In the genomic region with DNA sequence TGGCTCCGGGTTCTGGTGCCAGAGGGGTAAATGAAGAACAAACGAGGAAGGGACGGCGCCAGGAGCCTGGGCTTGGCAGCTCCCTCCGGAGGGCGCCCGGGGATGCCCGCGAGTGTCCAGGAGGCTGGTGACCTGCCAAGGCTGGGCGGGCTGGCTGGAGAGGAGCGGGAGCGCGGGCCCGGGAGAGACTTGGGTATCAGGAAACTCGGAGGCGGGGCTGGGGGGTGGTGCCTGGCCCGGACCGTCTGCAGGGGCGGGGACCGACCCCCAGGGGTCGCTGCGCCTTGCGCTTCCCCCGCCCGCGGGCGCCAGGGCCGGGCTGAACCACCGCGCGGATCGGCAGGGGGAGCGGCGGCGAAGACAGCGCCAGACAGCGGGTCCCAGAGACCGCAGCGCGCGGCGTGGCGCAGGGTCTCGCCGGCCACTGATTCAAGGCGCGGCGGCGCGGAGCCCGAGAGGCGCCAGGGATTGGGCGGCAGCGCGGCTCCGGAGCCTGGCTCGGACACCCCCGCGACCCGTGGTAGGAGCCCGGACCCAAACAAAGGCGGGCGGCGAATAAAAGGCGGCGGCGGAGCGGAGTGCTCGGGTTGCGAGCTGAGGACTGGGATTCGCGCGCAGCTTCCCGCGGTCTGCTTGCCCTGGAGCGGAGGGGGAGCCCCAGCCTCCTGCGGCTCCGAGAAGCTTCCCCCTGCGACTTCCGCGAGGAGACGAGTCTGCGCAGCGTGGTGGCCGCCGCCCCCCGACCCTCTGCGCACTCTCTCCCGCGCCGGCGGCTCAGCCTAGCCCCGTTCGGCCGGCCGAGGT, we compare ENCODE assay signal across 1 cellular context.
TF ChIP-seq lines count a peak whose summit lies in the region.

A gene with protein sequence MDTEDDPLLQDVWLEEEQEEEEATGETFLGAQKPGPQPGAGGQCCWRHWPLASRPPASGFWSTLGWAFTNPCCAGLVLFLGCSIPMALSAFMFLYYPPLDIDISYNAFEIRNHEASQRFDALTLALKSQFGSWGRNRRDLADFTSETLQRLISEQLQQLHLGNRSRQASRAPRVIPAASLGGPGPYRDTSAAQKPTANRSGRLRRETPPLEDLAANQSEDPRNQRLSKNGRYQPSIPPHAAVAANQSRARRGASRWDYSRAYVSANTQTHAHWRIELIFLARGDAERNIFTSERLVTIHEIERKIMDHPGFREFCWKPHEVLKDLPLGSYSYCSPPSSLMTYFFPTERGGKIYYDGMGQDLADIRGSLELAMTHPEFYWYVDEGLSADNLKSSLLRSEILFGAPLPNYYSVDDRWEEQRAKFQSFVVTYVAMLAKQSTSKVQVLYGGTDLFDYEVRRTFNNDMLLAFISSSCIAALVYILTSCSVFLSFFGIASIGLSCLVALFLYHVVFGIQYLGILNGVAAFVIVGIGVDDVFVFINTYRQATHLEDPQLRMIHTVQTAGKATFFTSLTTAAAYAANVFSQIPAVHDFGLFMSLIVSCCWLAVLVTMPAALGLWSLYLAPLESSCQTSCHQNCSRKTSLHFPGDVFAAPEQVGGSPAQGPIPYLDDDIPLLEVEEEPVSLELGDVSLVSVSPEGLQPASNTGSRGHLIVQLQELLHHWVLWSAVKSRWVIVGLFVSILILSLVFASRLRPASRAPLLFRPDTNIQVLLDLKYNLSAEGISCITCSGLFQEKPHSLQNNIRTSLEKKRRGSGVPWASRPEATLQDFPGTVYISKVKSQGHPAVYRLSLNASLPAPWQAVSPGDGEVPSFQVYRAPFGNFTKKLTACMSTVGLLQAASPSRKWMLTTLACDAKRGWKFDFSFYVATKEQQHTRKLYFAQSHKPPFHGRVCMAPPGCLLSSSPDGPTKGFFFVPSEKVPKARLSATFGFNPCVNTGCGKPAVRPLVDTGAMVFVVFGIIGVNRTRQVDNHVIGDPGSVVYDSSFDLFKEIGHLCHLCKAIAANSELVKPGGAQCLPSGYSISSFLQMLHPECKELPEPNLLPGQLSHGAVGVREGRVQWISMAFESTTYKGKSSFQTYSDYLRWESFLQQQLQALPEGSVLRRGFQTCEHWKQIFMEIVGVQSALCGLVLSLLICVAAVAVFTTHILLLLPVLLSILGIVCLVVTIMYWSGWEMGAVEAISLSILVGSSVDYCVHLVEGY (N-terminal part only) (plus strand): TSS at position 585 of the 804 bp plus-strand sequence. CDS start 21,838 bp downstream, outside the sequence.

TF ChIP-seq in SK-N-SH, 30 proteins besides CTCF, POLR2A, EP300 and RAD21 (continued from another document):
- TF ChIP-seq, protein P1, sequence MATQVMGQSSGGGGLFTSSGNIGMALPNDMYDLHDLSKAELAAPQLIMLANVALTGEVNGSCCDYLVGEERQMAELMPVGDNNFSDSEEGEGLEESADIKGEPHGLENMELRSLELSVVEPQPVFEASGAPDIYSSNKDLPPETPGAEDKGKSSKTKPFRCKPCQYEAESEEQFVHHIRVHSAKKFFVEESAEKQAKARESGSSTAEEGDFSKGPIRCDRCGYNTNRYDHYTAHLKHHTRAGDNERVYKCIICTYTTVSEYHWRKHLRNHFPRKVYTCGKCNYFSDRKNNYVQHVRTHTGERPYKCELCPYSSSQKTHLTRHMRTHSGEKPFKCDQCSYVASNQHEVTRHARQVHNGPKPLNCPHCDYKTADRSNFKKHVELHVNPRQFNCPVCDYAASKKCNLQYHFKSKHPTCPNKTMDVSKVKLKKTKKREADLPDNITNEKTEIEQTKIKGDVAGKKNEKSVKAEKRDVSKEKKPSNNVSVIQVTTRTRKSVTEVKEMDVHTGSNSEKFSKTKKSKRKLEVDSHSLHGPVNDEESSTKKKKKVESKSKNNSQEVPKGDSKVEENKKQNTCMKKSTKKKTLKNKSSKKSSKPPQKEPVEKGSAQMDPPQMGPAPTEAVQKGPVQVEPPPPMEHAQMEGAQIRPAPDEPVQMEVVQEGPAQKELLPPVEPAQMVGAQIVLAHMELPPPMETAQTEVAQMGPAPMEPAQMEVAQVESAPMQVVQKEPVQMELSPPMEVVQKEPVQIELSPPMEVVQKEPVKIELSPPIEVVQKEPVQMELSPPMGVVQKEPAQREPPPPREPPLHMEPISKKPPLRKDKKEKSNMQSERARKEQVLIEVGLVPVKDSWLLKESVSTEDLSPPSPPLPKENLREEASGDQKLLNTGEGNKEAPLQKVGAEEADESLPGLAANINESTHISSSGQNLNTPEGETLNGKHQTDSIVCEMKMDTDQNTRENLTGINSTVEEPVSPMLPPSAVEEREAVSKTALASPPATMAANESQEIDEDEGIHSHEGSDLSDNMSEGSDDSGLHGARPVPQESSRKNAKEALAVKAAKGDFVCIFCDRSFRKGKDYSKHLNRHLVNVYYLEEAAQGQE (IDR thresholded peaks at IDR 0.05; ENCODE audit: low read depth, low read length) = no peak; the same call in 1 of the 2 replicates
- TF ChIP-seq, protein P2, sequence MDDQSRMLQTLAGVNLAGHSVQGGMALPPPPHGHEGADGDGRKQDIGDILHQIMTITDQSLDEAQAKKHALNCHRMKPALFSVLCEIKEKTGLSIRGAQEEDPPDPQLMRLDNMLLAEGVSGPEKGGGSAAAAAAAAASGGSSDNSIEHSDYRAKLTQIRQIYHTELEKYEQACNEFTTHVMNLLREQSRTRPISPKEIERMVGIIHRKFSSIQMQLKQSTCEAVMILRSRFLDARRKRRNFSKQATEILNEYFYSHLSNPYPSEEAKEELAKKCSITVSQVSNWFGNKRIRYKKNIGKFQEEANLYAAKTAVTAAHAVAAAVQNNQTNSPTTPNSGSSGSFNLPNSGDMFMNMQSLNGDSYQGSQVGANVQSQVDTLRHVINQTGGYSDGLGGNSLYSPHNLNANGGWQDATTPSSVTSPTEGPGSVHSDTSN (IDR thresholded peaks at IDR 0.05) = no peak
- TF ChIP-seq POLR2AphosphoS5 (IDR thresholded peaks at IDR 0.05; ENCODE audit: low read depth, low read length) (peak; percentile 75), FOSL2 (IDR thresholded peaks at IDR 0.05; ENCODE audit: borderline replicate concordance, low read depth) (no peak), TAF1 (IDR thresholded peaks at IDR 0.05; ENCODE audit: borderline replicate concordance, low read depth, low read length) (peak; percentile 60; the same call in 1 of the 2 replicates)
- TF ChIP-seq, protein P3, sequence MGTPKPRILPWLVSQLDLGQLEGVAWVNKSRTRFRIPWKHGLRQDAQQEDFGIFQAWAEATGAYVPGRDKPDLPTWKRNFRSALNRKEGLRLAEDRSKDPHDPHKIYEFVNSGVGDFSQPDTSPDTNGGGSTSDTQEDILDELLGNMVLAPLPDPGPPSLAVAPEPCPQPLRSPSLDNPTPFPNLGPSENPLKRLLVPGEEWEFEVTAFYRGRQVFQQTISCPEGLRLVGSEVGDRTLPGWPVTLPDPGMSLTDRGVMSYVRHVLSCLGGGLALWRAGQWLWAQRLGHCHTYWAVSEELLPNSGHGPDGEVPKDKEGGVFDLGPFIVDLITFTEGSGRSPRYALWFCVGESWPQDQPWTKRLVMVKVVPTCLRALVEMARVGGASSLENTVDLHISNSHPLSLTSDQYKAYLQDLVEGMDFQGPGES (IDR thresholded peaks at IDR 0.05; ENCODE audit: low read depth, low read length) = no peak
